Comparison of ENCODE assay signal across 1 cellular context in the genomic region with DNA sequence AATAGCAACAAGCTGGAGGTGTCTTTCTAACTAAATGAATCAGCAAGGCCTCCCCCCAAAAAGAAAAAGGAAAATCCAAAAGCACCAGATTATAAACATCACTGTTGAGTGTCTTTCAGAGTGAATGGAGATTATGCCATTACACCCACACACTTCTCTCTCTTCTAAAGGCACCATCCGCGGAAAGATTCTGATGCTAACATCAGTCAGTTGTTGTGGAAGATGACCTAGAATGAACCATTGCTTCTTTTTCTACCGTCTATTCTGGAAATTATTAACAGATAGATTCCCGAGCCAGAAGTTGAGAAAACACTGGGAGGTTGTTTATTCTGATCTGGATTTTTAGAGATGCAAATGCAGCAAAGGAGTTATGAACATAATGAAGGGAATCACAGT.
TF ChIP-seq lines count a peak whose summit lies in the region.

No MANE protein-coding gene starts in this region.

TF ChIP-seq in HepG2, 621 proteins besides CTCF, POLR2A, EP300 and RAD21 (continued from another document):
- TF ChIP-seq, protein P1, sequence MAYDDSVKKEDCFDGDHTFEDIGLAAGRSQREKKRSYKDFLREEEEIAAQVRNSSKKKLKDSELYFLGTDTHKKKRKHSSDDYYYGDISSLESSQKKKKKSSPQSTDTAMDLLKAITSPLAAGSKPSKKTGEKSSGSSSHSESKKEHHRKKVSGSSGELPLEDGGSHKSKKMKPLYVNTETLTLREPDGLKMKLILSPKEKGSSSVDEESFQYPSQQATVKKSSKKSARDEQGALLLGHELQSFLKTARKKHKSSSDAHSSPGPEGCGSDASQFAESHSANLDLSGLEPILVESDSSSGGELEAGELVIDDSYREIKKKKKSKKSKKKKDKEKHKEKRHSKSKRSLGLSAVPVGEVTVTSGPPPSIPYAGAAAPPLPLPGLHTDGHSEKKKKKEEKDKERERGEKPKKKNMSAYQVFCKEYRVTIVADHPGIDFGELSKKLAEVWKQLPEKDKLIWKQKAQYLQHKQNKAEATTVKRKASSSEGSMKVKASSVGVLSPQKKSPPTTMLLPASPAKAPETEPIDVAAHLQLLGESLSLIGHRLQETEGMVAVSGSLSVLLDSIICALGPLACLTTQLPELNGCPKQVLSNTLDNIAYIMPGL (CRISPR knock-in tag; IDR thresholded peaks at IDR 0.05; ENCODE audit: borderline replicate concordance in 1 of 2, low read depth in 1 of 2), result no peak
- TF ChIP-seq, protein P2, sequence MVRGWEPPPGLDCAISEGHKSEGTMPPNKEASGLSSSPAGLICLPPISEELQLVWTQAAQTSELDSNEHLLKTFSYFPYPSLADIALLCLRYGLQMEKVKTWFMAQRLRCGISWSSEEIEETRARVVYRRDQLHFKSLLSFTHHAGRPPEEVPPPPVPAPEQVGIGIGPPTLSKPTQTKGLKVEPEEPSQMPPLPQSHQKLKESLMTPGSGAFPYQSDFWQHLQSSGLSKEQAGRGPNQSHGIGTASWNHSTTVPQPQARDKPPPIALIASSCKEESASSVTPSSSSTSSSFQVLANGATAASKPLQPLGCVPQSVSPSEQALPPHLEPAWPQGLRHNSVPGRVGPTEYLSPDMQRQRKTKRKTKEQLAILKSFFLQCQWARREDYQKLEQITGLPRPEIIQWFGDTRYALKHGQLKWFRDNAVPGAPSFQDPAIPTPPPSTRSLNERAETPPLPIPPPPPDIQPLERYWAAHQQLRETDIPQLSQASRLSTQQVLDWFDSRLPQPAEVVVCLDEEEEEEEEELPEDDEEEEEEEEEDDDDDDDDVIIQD (CRISPR knock-in tag; IDR thresholded peaks at IDR 0.05; ENCODE audit: low read depth), result no peak
TF ChIP-seq in HepG2: peak in this region for 5.
